ENCODE assay signal across 7 cellular contexts in the genomic region with DNA sequence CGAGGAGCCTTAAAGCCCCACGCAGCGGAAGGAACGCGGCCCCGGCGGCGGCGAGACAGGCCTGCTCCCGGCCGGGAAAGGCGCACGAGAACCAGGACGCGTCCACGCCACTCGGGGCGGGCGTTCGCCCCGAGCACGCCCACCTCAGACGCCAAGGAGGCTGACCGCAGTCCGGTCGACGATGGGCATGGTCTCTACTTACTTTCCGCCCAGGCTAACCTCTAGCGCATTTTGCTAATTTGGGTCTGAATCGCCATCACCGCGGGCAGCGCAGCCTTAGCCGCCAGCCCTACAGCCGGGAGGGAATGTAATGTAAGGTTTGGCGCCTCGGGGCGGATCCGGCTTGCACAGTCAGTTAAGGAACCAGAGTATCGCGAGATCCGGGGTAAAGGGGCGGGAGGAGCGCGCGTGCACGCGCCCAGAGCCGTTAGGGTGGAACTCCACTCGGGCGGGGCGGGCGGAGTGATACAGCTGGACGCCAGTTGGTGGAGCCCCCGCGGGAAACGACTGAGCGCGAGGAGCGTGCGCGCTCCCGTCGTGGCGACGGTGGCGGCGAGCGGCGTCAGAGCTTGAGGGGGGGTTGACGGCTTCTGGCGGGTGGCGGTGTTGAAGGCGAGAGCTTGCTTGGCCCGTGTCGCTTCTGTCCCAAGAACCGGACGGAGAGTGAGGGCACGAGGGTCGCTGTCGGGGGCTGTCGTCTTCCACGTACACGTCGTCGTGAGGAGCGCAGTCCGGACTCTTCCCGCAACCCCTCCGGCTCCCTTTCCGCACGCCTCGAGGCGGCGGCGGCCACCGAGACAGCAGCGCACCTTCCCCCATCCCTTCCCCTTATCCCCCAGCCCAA. TPM values are rescaled to one million over a fixed set of nuclear protein-coding genes. Genes with fewer than 3 reads are reported as not detected.
DNase-seq lines count a peak whose midpoint lies in the region; ATAC-seq and TF ChIP-seq lines count a peak whose summit lies in the region.

A gene with protein sequence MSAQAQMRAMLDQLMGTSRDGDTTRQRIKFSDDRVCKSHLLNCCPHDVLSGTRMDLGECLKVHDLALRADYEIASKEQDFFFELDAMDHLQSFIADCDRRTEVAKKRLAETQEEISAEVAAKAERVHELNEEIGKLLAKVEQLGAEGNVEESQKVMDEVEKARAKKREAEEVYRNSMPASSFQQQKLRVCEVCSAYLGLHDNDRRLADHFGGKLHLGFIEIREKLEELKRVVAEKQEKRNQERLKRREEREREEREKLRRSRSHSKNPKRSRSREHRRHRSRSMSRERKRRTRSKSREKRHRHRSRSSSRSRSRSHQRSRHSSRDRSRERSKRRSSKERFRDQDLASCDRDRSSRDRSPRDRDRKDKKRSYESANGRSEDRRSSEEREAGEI (plus strand): TSS at position 529 of the 844 bp plus-strand sequence. CDS start 368 bp downstream, outside the sequence.

- under 1% methylated on average over 91 of the region's 98 CpGs for WGBS in hepatocyte (ENCODE audit: low lambda C conversion rate, missing lambda C conversion rate)

- peak within 1 kb of the TSS; percentile 100 for H3K27ac ChIP-seq in hepatocyte

- no peaks in the 10 kb centered on the region for H3K9me3 ChIP-seq in hepatocyte (ENCODE audit: low read depth)

- H3K79me2 ChIP-seq in hepatocyte: peaks cover 62% of the 10 kb centered on the region

- H3K27me3 ChIP-seq in hepatocyte: no peaks in the 10 kb centered on the region

- H3K4me2 ChIP-seq in hepatocyte: peak within 1 kb of the TSS; percentile 83

- H3K9me2 ChIP-seq in hepatocyte (replicated peaks; ENCODE audit: insufficient read depth): no peaks in the 10 kb centered on the region

- H2AFZ ChIP-seq in hepatocyte: peak within 1 kb of the TSS; percentile 72

- peak within 1 kb of the TSS; percentile 66 for H3K4me3 ChIP-seq in hepatocyte
- H3K4me3 ChIP-seq in retinal pigment epithelial cell (ENCODE audit: low read length): peak within 1 kb of the TSS; percentile 96

- DNase-seq in NCI-H2081 (lab: John Stamatoyannopoulos, UW): peak; percentile 99 to 100
- DNase-seq in T1000 (lab: John Stamatoyannopoulos, UW): peak; percentile 95
- DNase-seq in astrocyte of the hippocampus (ENCODE audit: low read depth, low spot score): peak; percentile 100
- peak; percentile 100 for DNase-seq in hepatocyte (ENCODE audit: low spot score)
- DNase-seq in retinal pigment epithelial cell (ENCODE audit: low read depth): peak; percentile 93

- TF ChIP-seq CTCF in hepatocyte (IDR thresholded peaks at IDR 0.05; ENCODE audit: poor library complexity) (no peak), retinal pigment epithelial cell (conservative IDR thresholded peaks at IDR 0.05; ENCODE audit: low read depth, low read length) (no peak)

- H3K36me3 ChIP-seq in hepatocyte (replicated peaks; ENCODE audit: insufficient read depth, low read depth): no peaks in the 10 kb centered on the region

- peaks cover 11% of the 10 kb centered on the region for H3K4me1 ChIP-seq in hepatocyte (ENCODE audit: insufficient read depth)

- peak; percentile 57 for ATAC-seq in GM18508 (IDR thresholded peaks at IDR 0.05; ENCODE audit: insufficient read depth, unreplicated experiment)
- peak; percentile 67 for ATAC-seq in HG03025 (IDR thresholded peaks at IDR 0.05; ENCODE audit: low FRiP score, unreplicated experiment)

- H4K20me1 ChIP-seq in hepatocyte (ENCODE audit: insufficient read depth, poor library complexity, severe bottlenecking): peaks cover 37% of the 10 kb centered on the region

RNA-seq across cellular contexts. Expression of the gene that starts here (rescaled TPM):
- 75.1 and 76.4 TPM in 2 replicates for total RNA-seq in hepatocyte
- 68.6 and 75.3 TPM in 2 replicates for polyA plus RNA-seq in hepatocyte

Comparison
In these comparisons a context has a peak if more than half of its experiments do, and no peak if none do; other contexts are left out.
1. Peak in every context shown above with its lines: DNase-seq, ATAC-seq, H3K4me3 ChIP-seq and H3K27ac ChIP-seq.